Comparison of ENCODE assay signal across 8 cellular contexts in the genomic region with DNA sequence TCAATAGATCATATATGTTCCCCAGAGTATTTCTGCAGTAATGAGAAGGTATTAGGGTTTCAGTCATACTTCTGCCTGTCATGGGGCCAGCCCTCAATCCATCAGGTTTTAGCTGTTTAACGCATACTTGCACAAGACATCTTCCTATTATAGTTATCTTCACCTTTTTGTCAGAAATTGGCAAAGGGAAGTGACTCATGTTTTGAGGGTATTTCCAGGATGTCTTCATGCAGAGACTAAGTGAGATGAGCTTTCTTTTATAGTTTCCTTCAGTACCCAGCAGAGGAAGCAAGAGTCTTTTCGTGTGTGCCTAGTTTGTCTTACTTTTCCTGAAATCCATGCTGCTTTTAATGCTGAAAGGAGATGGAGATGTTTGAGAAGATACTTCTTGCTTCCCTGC. TPM values are rescaled to one million over a fixed set of nuclear protein-coding genes. Genes with fewer than 3 reads are reported as not detected.
A peak's percentile ranks its signal among the peaks of the same experiment; 100 is the strongest.
DNase-seq lines count a peak whose midpoint lies in the region; ATAC-seq and TF ChIP-seq lines count a peak whose summit lies in the region.

No MANE protein-coding gene starts in this region.

- peak; percentile 70 for ATAC-seq in GM19395 (IDR thresholded peaks at IDR 0.05; ENCODE audit: unreplicated experiment)
- ATAC-seq in HG03432 (IDR thresholded peaks at IDR 0.05; ENCODE audit: unreplicated experiment), result peak; percentile 82
- ATAC-seq in activated naive CD4-positive, alpha-beta T cell treated with anti-CD3 and anti-CD28 coated beads, Interleukin-2, amount 50 U/mL, for 72 hours, result peak; percentile 91

- no peak for TF ChIP-seq POLR2A in uterus (IDR thresholded peaks at IDR 0.05)

- no peaks in the 10 kb centered on the region for H3K9me3 Mint-ChIP-seq in activated naive CD4-positive, alpha-beta T cell treated with anti-CD3 and anti-CD28 coated beads, Interleukin-2, amount 50 U/mL, for 72 hours

- H3K4me3 ChIP-seq in H7 (ENCODE audit: insufficient read depth, low read depth, low read length) (no peak overlapping the region), uterus (no peak overlapping the region)

- peaks cover 27 to 51% of the 10 kb centered on the region in 2 donors for H3K36me3 Mint-ChIP-seq in activated naive CD4-positive, alpha-beta T cell treated with anti-CD3 and anti-CD28 coated beads, Interleukin-2, amount 50 U/mL, for 72 hours

- H3K27ac Mint-ChIP-seq in activated naive CD4-positive, alpha-beta T cell treated with anti-CD3 and anti-CD28 coated beads, Interleukin-2, amount 50 U/mL, for 72 hours, result peak overlapping the region; percentile 94 to 97

- no peaks in the 10 kb centered on the region for H3K9me3 ChIP-seq in uterus

- peaks cover 1% of the 10 kb centered on the region for H3K36me3 ChIP-seq in H7 (replicated peaks; ENCODE audit: control insufficient read depth, insufficient read depth, low read length)
- H3K36me3 ChIP-seq in uterus, result no peaks in the 10 kb centered on the region

- DNase-seq in A172 (ENCODE audit: low spot score), result peak; percentile 25
- peak in 1 of 2 donors; percentile 5 for DNase-seq in activated naive CD4-positive, alpha-beta T cell treated with anti-CD3 and anti-CD28 coated beads, Interleukin-2, amount 50 U/mL, for 72 hours (ENCODE audit: low spot score in 2 of 2)
- no peak for DNase-seq in H7
- DNase-seq in uterus, result no peak
- DNase-seq in GM03348 (ENCODE audit: low spot score), result no peak
- DNase-seq in NCI-H524 (lab: John Stamatoyannopoulos, UW), result no peak

- no peak for TF ChIP-seq CTCF in uterus (IDR thresholded peaks at IDR 0.05)

- H3K4me1 ChIP-seq in uterus, result no peaks in the 10 kb centered on the region

- H3K27me3 ChIP-seq in H7 (ENCODE audit: control insufficient read depth, insufficient read depth, low read length) (no peaks in the 10 kb centered on the region), uterus (peaks cover 0 to 6% of the 10 kb centered on the region in 2 donors)

- intact Hi-C loops in uterus (cut with DNase I; ENCODE audit: low total_unique reads), result no loop called here

- no peak overlapping the region for H3K27ac ChIP-seq in uterus

RNA-seq across cellular contexts. Expression of a gene that starts 9.5 kb away (rescaled TPM):
- total RNA-seq in A172 (2014; rRNA removed; shearing (Covaris generic)), result 12.7 and 18.3 TPM in 2 replicates
- total RNA-seq in activated naive CD4-positive, alpha-beta T cell treated with anti-CD3 and anti-CD28 coated beads, Interleukin-2, amount 50 U/mL, for 72 hours, result 10 to 100 TPM; 30.9 to 52.5 TPM
- 29.6 and 34.9 TPM in 2 replicates for total RNA-seq in H7 (2014; rRNA removed; shearing (Covaris generic))
- total RNA-seq in uterus, result 10 to 100 TPM; 11.1 to 24.8 (median 15.5) TPM

RNA-seq across cellular contexts. Expression of a gene that starts 44.4 kb away (rescaled TPM):
- not detected in 2 replicates for total RNA-seq in A172 (2014; rRNA removed; shearing (Covaris generic))
- total RNA-seq in activated naive CD4-positive, alpha-beta T cell treated with anti-CD3 and anti-CD28 coated beads, Interleukin-2, amount 50 U/mL, for 72 hours, result not detected
- total RNA-seq in H7 (2014; rRNA removed; shearing (Covaris generic)), result not detected in 2 replicates
- total RNA-seq in uterus, result not detected
